8 cellular contexts compared by ENCODE assay signal in genomic region chr10:86521620-86522384, GRCh38. TPM values are rescaled to one million over a fixed set of nuclear protein-coding genes. Genes with fewer than 3 reads are reported as not detected.
DNase-seq lines count a peak whose midpoint lies in the region; ATAC-seq and TF ChIP-seq lines count a peak whose summit lies in the region.

Gene WAPL (minus strand): TSS chr10:86521792. CDS start chr10:86518069, 3,723 bp downstream.

- H3K27me3 Mint-ChIP-seq in T-helper 17 cell (no peaks in the 10 kb centered on the region), progenitor cell of endocrine pancreas (no peaks in the 10 kb centered on the region)

- H3K4me1 Mint-ChIP-seq in T-helper 17 cell (peaks cover 43% of the 10 kb centered on the region), progenitor cell of endocrine pancreas (ENCODE audit: low read depth) (peaks cover 20% of the 10 kb centered on the region)

- H3K27ac ChIP-seq in left ventricle myocardium inferior (replicated peaks) (peak within 1 kb of the TSS; percentile 97), upper lobe of right lung (peak within 1 kb of the TSS; percentile 91)

- peak; percentile 62 for DNase-seq in NCI-H1694 (lab: John Stamatoyannopoulos, UW)
- DNase-seq in T-helper 17 cell = peak; percentile 92 to 96 (median 94)
- peak; percentile 52 to 97 (median 90) for DNase-seq in amygdala (lab: John Stamatoyannopoulos, UW)
- peak; percentile 97 for DNase-seq in left ventricle myocardium inferior
- peak; percentile 93 for DNase-seq in progenitor cell of endocrine pancreas (ENCODE audit: low spot score, unreplicated experiment)
- DNase-seq in upper lobe of right lung = peak; percentile 98

- H3K27me3 ChIP-seq in left ventricle myocardium inferior (ENCODE audit: low read depth) (no peaks in the 10 kb centered on the region), upper lobe of right lung (no peaks in the 10 kb centered on the region)

- H3K27ac Mint-ChIP-seq in T-helper 17 cell (peak within 1 kb of the TSS; percentile 90), progenitor cell of endocrine pancreas (peak within 1 kb of the TSS; percentile 94)

- H3K9me3 Mint-ChIP-seq in progenitor cell of endocrine pancreas (ENCODE audit: low read depth) = no peaks in the 10 kb centered on the region

- H3K36me3 Mint-ChIP-seq in T-helper 17 cell (ENCODE audit: low read depth) = peaks cover 2% of the 10 kb centered on the region
- peaks cover 7% of the 10 kb centered on the region for H3K36me3 Mint-ChIP-seq in progenitor cell of endocrine pancreas (ENCODE audit: insufficient read depth)

- peak within 1 kb of the TSS; percentile 96 for H3K4me3 Mint-ChIP-seq in T-helper 17 cell
- H3K4me3 Mint-ChIP-seq in progenitor cell of endocrine pancreas (ENCODE audit: low read depth) = peak within 1 kb of the TSS; percentile 94

- peak within 1 kb of the TSS; percentile 98 for H3K4me3 ChIP-seq in left ventricle myocardium inferior
- peak within 1 kb of the TSS; percentile 82 for H3K4me3 ChIP-seq in upper lobe of right lung

- H3K4me1 ChIP-seq in left ventricle myocardium inferior = peaks cover 86% of the 10 kb centered on the region
- H3K4me1 ChIP-seq in upper lobe of right lung = peaks cover 48% of the 10 kb centered on the region

- no peaks in the 10 kb centered on the region for H3K9me3 ChIP-seq in T-helper 17 cell (ENCODE audit: control insufficient read depth, low read length, poor library complexity, severe bottlenecking)
- H3K9me3 ChIP-seq in left ventricle myocardium inferior (replicated peaks) = no peaks in the 10 kb centered on the region
- H3K9me3 ChIP-seq in upper lobe of right lung = no peaks in the 10 kb centered on the region

- ATAC-seq in GM18499 (IDR thresholded peaks at IDR 0.05; ENCODE audit: insufficient read depth, unreplicated experiment) = peak; percentile 93
- ATAC-seq in HG02885 (IDR thresholded peaks at IDR 0.05; ENCODE audit: poor library complexity, unreplicated experiment) = peak; percentile 93
- peak; percentile 96 for ATAC-seq in T-helper 17 cell
- peak; percentile 99 for ATAC-seq in upper lobe of right lung

- intact Hi-C loops in left ventricle myocardium inferior (cut with micrococcal nuclease) (no loop called here), upper lobe of right lung (cut with DNase I) (no loop called here)

- no peak for TF ChIP-seq CTCF in left ventricle myocardium inferior (IDR thresholded peaks at IDR 0.05; ENCODE audit: borderline replicate concordance)
- no peak for TF ChIP-seq CTCF in progenitor cell of endocrine pancreas (IDR thresholded peaks at IDR 0.05; ENCODE audit: unreplicated experiment)
- TF ChIP-seq CTCF in upper lobe of right lung (IDR thresholded peaks at IDR 0.05) = no peak

- peaks cover 8% of the 10 kb centered on the region for H3K36me3 ChIP-seq in left ventricle myocardium inferior
- peaks cover 9% of the 10 kb centered on the region for H3K36me3 ChIP-seq in upper lobe of right lung

RNA-seq across cellular contexts. Expression of gene WAPL, which starts in this region (rescaled TPM):
- total RNA-seq in T-helper 17 cell (10 to 100 TPM; 42.9 to 43.0 TPM), left ventricle myocardium inferior (21.9 TPM), progenitor cell of endocrine pancreas (47.9 and 49.6 TPM in 2 replicates), upper lobe of right lung (35.1 TPM)

Comparison
In these comparisons a context has a peak if more than half of its experiments do, and no peak if none do; other contexts are left out.
1. Peak in every context shown above with its lines: DNase-seq, ATAC-seq, H3K4me3 ChIP-seq and H3K27ac ChIP-seq.